ENCODE assay signal across 20 cellular contexts in genomic region chr12:108779998-108780688, GRCh38. TPM values are rescaled to one million over a fixed set of nuclear protein-coding genes. Genes with fewer than 3 reads are reported as not detected.
DNase-seq lines count a peak whose midpoint lies in the region; ATAC-seq and TF ChIP-seq lines count a peak whose summit lies in the region.
"Had no signal": no experiment of that assay in that cellular context is flagged by ENCODE, and none has a peak within 500 bp of the region (broad histone marks: within the 10 kb centered on the region; RNA-seq: fewer than 3 reads in every experiment).

No MANE protein-coding gene starts in this region.

- no peaks in the 10 kb centered on the region for H3K79me2 ChIP-seq in Karpas-422 (ENCODE audit: low read length)

- DNase-seq in Calu3 (no peak), RWPE1 (ENCODE audit: low spot score) (no peak), left cardiac atrium (no peak), sigmoid colon (no peak), Karpas-422 (no peak), activated gamma-delta T cell (lab: John Stamatoyannopoulos, UW) (no peak)
- DNase-seq in effector memory CD4-positive, alpha-beta T cell: no peak
- DNase-seq: activated CD4-positive, alpha-beta T cell treated with anti-CD3 and anti-CD28 coated beads for 4 hours; activated naive CD4-positive, alpha-beta T cell; BE2C; head of caudate nucleus; immature natural killer cell; NCI-H1092; NCI-H526; OCI-M1; retina; stimulated activated CD4-positive, alpha-beta T cell treated with anti-CD3 and anti-CD28 coated beads, Interleukin-1b, Interleukin-23, amount 100 ng/mL, for 48 hours had no signal

- H3K9me3 ChIP-seq in sigmoid colon (no peaks in the 10 kb centered on the region), Karpas-422 (ENCODE audit: low read length) (no peaks in the 10 kb centered on the region)
- no peaks in the 10 kb centered on the region for H3K9me3 ChIP-seq in effector memory CD4-positive, alpha-beta T cell (ENCODE audit: control insufficient read depth, low read length)
- H3K9me3 ChIP-seq: BE2C had no signal

- H3K27ac ChIP-seq in RWPE1: peak overlapping the region; percentile 51
- H3K27ac ChIP-seq in sigmoid colon: peak overlapping the region in 3 of 4 donors; percentile 18 to 35 (median 35)
- H3K27ac ChIP-seq in Karpas-422 (ENCODE audit: low read length): no peak overlapping the region
- no peak overlapping the region for H3K27ac ChIP-seq in effector memory CD4-positive, alpha-beta T cell (ENCODE audit: insufficient read depth, low read length, poor library complexity, severe bottlenecking)
- H3K27ac ChIP-seq: KMS-11 had no signal

- peak; percentile 12 to 36 for ATAC-seq in left cardiac atrium

- no peaks in the 10 kb centered on the region for H3K4me1 Mint-ChIP-seq in Calu3 (ENCODE audit: low read depth, unreplicated experiment)
- H3K4me1 Mint-ChIP-seq: immature natural killer cell, memory B cell had no signal

- TF ChIP-seq POLR2A in sigmoid colon (IDR thresholded peaks at IDR 0.05): no peak

- intact Hi-C loops in Calu3 (cut with micrococcal nuclease; ENCODE audit: unreplicated experiment): loop anchor here (5.0 kb wide), 1 partner anchor 113 kb away; no protein-coding TSS in a partner anchor
- intact Hi-C loops in left cardiac atrium (cut with DNase I): no loop called here
- intact Hi-C loops in sigmoid colon (cut with DNase I): no loop called here

- no peak overlapping the region for H3K4me3 Mint-ChIP-seq in Calu3 (ENCODE audit: low read depth, unreplicated experiment)
- H3K4me3 Mint-ChIP-seq: immature natural killer cell, memory B cell, neural crest cell had no signal

- H3K4me2 ChIP-seq in Karpas-422 (ENCODE audit: low read depth, low read length, poor library complexity, severe bottlenecking): no peak overlapping the region
- H3K4me2 ChIP-seq: KMS-11 had no signal

- TF ChIP-seq EP300 in sigmoid colon (IDR thresholded peaks at IDR 0.05): no peak

- no peaks in the 10 kb centered on the region for H3K27me3 Mint-ChIP-seq in Calu3 (ENCODE audit: unreplicated experiment)
- H3K27me3 Mint-ChIP-seq: memory B cell had no signal

- H3K36me3 ChIP-seq in sigmoid colon (peaks cover 0 to 4% (median 0%) of the 10 kb centered on the region in 4 donors), Karpas-422 (ENCODE audit: insufficient read depth, low read length) (no peaks in the 10 kb centered on the region)
- H3K36me3 ChIP-seq in effector memory CD4-positive, alpha-beta T cell (ENCODE audit: control insufficient read depth, insufficient read depth, low read length): no peaks in the 10 kb centered on the region

- H3K9me3 Mint-ChIP-seq in Calu3 (ENCODE audit: low read depth, unreplicated experiment): no peaks in the 10 kb centered on the region
- H3K9me3 Mint-ChIP-seq: immature natural killer cell, memory B cell, neural crest cell had no signal

- TF ChIP-seq CTCF in Calu3 (IDR thresholded peaks at IDR 0.05; ENCODE audit: unreplicated experiment) (no peak), RWPE1 (conservative IDR thresholded peaks at IDR 0.05; ENCODE audit: low read depth) (no peak), sigmoid colon (IDR thresholded peaks at IDR 0.05) (no peak)

- no peak overlapping the region for H3K4me3 ChIP-seq in sigmoid colon
- H3K4me3 ChIP-seq in Karpas-422 (ENCODE audit: low read length): no peak overlapping the region
- H3K4me3 ChIP-seq in effector memory CD4-positive, alpha-beta T cell (ENCODE audit: insufficient read depth, low read depth, low read length, poor library complexity, severe bottlenecking): no peak overlapping the region

- CTCF ChIA-PET in Calu3 (lab: Charles Lee): no interaction called here
- CTCF ChIA-PET in RWPE1 (lab: Yijun Ruan, JAX): interaction anchor here (1.2 kb wide), 1 partner anchor 119 kb away, joined by 3 read pairs; no protein-coding TSS in a partner anchor

- H3K36me3 Mint-ChIP-seq in Calu3 (ENCODE audit: insufficient read depth, unreplicated experiment): peaks cover 18% of the 10 kb centered on the region

- H3K27ac Mint-ChIP-seq in Calu3 (ENCODE audit: unreplicated experiment): no peak overlapping the region
- H3K27ac Mint-ChIP-seq: memory B cell had no signal

- H3K9ac ChIP-seq in Karpas-422 (ENCODE audit: low read length): no peak overlapping the region
- H3K9ac ChIP-seq: KMS-11 had no signal

- H3K4me1 ChIP-seq in sigmoid colon (peaks cover 0 to 28% (median 10%) of the 10 kb centered on the region in 4 donors), Karpas-422 (ENCODE audit: low read length) (no peaks in the 10 kb centered on the region)
- H3K4me1 ChIP-seq in effector memory CD4-positive, alpha-beta T cell (ENCODE audit: control insufficient read depth, insufficient read depth, low read length, poor library complexity, severe bottlenecking): no peaks in the 10 kb centered on the region
- H3K4me1 ChIP-seq: BE2C had no signal

- H2AFZ ChIP-seq in Karpas-422 (ENCODE audit: low read length): no peak overlapping the region

- 13 to 56% methylated on average over 9 of the region's 9 CpGs for WGBS in sigmoid colon, 2 donors

- H3K27me3 ChIP-seq in sigmoid colon (no peaks in the 10 kb centered on the region), Karpas-422 (ENCODE audit: low read length) (no peaks in the 10 kb centered on the region)
- H3K27me3 ChIP-seq in effector memory CD4-positive, alpha-beta T cell (replicated peaks; ENCODE audit: control insufficient read depth, insufficient read depth, low read length, poor library complexity, severe bottlenecking): no peaks in the 10 kb centered on the region
- H3K27me3 ChIP-seq: BE2C had no signal

- peaks cover 5% of the 10 kb centered on the region; the same call in 1 of the 2 replicates for H4K20me1 ChIP-seq in Karpas-422 (ENCODE audit: insufficient read depth, low read depth, low read length)

- POLR2A ChIA-PET in RWPE1 (lab: Yijun Ruan, JAX; ENCODE audit: low non-redundant PET): no interaction called here

- no peaks in the 10 kb centered on the region for H3K9me2 ChIP-seq in Karpas-422 (replicated peaks; ENCODE audit: insufficient read depth, low read length)

- BruUV-seq in Calu3 (replicated peaks; lab: Mats Ljungman, UMichigan): TSS peak; percentile 25

RNA-seq across cellular contexts. Expression of gene CORO1C, which starts 48.8 kb away (rescaled TPM):
- total RNA-seq in Calu3 (2022) (252 and 270 TPM in 2 replicates), left cardiac atrium (100 to 1,000 TPM in 1 of 2 donors, 10 to 100 TPM in 1; 95.0 to 109 TPM), sigmoid colon (100 to 1,000 TPM; 247 to 569 (median 360) TPM)
- polyA plus RNA-seq in sigmoid colon: 10 to 100 TPM; 38.4 to 50.2 (median 49.2) TPM
- 11.1 and 14.9 TPM in 2 replicates for total RNA-seq in Karpas-422 (2014; rRNA removed; shearing (Covaris generic); ENCODE audit: low replicate concordance)

Comparison
In these comparisons a context has a peak if more than half of its experiments do, and no peak if none do; other contexts are left out.
1. H3K27ac ChIP-seq: peak in RWPE1 (single experiment) and sigmoid colon (3 of 4); none in Karpas-422 (single experiment) and effector memory CD4-positive, alpha-beta T cell (single experiment).